1 cellular context compared by ENCODE assay signal in the genomic region with DNA sequence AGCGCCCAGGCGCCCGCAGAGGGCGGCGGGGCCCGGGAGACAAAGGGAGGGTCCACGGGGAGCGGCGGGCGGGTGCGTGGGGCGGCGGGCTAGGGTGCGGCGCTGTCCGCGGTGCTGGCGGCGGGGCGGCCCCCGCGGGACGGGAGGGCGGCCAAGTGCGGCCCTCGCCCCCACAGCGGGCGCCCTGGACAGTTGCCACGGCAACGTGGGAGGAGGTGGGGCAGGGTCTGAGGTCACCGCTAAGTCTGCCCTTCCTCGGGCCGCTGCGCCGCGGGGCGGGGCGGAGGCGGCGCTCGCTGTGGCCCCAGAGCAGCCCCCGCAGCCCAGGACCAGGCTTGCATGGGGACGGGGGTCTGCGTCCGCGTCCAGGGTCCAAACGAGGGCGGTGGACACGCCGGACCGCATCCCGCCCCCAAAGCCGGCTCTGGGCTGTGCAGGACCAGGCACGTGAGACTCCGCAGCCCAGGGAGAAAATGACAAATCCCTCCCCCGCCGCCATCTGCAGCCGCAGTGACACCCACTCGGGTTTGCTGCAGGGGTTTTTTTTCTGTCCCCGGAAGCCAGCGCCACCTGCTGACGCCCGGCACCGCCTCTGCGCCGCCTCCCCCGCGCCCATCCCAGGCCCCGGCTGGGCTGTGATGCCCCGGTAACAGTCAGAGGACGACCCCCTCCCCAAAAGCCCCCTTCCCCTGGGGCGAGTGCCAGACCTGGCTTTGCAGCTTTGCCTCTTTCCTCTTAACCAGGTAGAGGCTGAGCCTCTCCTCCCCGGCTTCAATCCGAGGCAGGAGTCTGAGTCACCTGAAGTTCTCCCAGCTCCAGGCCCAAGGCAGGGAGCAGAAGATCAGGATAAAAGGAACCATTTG.
A peak's percentile ranks its signal among the peaks of the same experiment; 100 is the strongest.
TF ChIP-seq lines count a peak whose summit lies in the region.

No MANE protein-coding gene starts in this region.

TF ChIP-seq in HepG2, 621 proteins besides CTCF, POLR2A, EP300 and RAD21 (continued from another document and continues in another):
- TF ChIP-seq, protein P1, sequence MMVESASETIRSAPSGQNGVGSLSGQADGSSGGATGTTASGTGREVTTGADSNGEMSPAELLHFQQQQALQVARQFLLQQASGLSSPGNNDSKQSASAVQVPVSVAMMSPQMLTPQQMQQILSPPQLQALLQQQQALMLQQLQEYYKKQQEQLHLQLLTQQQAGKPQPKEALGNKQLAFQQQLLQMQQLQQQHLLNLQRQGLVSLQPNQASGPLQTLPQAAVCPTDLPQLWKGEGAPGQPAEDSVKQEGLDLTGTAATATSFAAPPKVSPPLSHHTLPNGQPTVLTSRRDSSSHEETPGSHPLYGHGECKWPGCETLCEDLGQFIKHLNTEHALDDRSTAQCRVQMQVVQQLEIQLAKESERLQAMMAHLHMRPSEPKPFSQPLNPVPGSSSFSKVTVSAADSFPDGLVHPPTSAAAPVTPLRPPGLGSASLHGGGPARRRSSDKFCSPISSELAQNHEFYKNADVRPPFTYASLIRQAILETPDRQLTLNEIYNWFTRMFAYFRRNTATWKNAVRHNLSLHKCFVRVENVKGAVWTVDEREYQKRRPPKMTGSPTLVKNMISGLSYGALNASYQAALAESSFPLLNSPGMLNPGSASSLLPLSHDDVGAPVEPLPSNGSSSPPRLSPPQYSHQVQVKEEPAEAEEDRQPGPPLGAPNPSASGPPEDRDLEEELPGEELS (CRISPR knock-in tag; IDR thresholded peaks at IDR 0.05): no peak
- TF ChIP-seq ZNF768 (CRISPR knock-in tag; IDR thresholded peaks at IDR 0.05) (0 out of 2 replicates have a peak, but pooled peaks have one; percentile 7), JDP2 (CRISPR knock-in tag; IDR thresholded peaks at IDR 0.05; ENCODE audit: borderline replicate concordance) (no peak), MXD3 (CRISPR knock-in tag; IDR thresholded peaks at IDR 0.05) (0 out of 2 replicates have a peak, but pooled peaks have one; percentile 16), SAFB2 (CRISPR knock-in tag; IDR thresholded peaks at IDR 0.05; ENCODE audit: borderline replicate concordance, low read depth) (0 out of 2 replicates have a peak, but pooled peaks have one; percentile 59), ZFP91 (CRISPR knock-in tag; IDR thresholded peaks at IDR 0.05; ENCODE audit: borderline replicate concordance) (0 out of 2 replicates have a peak, but pooled peaks have one; percentile 10), MXI1 (IDR thresholded peaks at IDR 0.05; ENCODE audit: borderline replicate concordance, low read depth, low read length) (no peak), ETV5 (CRISPR knock-in tag; IDR thresholded peaks at IDR 0.05; ENCODE audit: borderline replicate concordance) (peak; percentile 89), KLF15 (CRISPR knock-in tag; IDR thresholded peaks at IDR 0.05; ENCODE audit: borderline replicate concordance) (no peak), MIXL1 (CRISPR knock-in tag; IDR thresholded peaks at IDR 0.05) (no peak), ZNF263 (CRISPR knock-in tag; IDR thresholded peaks at IDR 0.05) (peak; percentile 47; the same call in 1 of the 2 replicates), MYC (CRISPR knock-in tag; IDR thresholded peaks at IDR 0.05; ENCODE audit: borderline replicate concordance) (0 out of 2 replicates have a peak, but pooled peaks have one; percentile 20), TAF15 (IDR thresholded peaks at IDR 0.05; ENCODE audit: low read depth, low read length, poor library complexity, severe bottlenecking) (no peak), STAG1 (CRISPR knock-in tag; IDR thresholded peaks at IDR 0.05) (peak; percentile 65), ZNF569 (CRISPR knock-in tag; IDR thresholded peaks at IDR 0.05; ENCODE audit: borderline replicate concordance) (no peak), ZNF883 (CRISPR knock-in tag; IDR thresholded peaks at IDR 0.05; ENCODE audit: not compliant biosample characterization) (peak; percentile 33), XRCC5 (optimal IDR thresholded peaks at IDR 0.05; ENCODE audit: low read length) (peak; percentile 71), PHB2 (IDR thresholded peaks at IDR 0.05; ENCODE audit: partially characterized antibody) (no peak), MZF1 (CRISPR knock-in tag; IDR thresholded peaks at IDR 0.05; ENCODE audit: borderline replicate concordance) (no peak), NCOR1 (IDR thresholded peaks at IDR 0.05; ENCODE audit: borderline replicate concordance, low read length) (no peak), SALL1 (CRISPR knock-in tag; IDR thresholded peaks at IDR 0.05) (0 out of 2 replicates have a peak, but pooled peaks have one; percentile 32), ZMAT3 (CRISPR knock-in tag; conservative IDR thresholded peaks at IDR 0.05) (no peak), GABPB1 (CRISPR knock-in tag; IDR thresholded peaks at IDR 0.05) (peak; percentile 72; the same call in 1 of the 2 replicates), RFX1 (IDR thresholded peaks at IDR 0.05) (0 out of 2 replicates have a peak, but pooled peaks have one; percentile 10), SMC3 (IDR thresholded peaks at IDR 0.05; ENCODE audit: low read length) (peak; percentile 11; the same call in 1 of the 2 replicates), SMARCC2 (IDR thresholded peaks at IDR 0.05) (no peak), RXRA (CRISPR knock-in tag; IDR thresholded peaks at IDR 0.05) (peak; percentile 35; the same call in 1 of the 2 replicates), DNMT1 (CRISPR knock-in tag; IDR thresholded peaks at IDR 0.05) (0 out of 2 replicates have a peak, but pooled peaks have one; percentile 41), ZNF616 (CRISPR knock-in tag; IDR thresholded peaks at IDR 0.05; ENCODE audit: low read depth) (no peak), SPEN (CRISPR knock-in tag; IDR thresholded peaks at IDR 0.05; ENCODE audit: low read depth) (0 out of 2 replicates have a peak, but pooled peaks have one; percentile 36), ZFY (CRISPR knock-in tag; IDR thresholded peaks at IDR 0.05) (0 out of 2 replicates have a peak, but pooled peaks have one; percentile 9), ZSCAN20 (CRISPR knock-in tag; IDR thresholded peaks at IDR 0.05; ENCODE audit: borderline replicate concordance) (no peak), MEIS2 (CRISPR knock-in tag; IDR thresholded peaks at IDR 0.05) (0 out of 2 replicates have a peak, but pooled peaks have one; percentile 24), ZNF777 (CRISPR knock-in tag; IDR thresholded peaks at IDR 0.05) (0 out of 2 replicates have a peak, but pooled peaks have one; percentile 19), NFKB2 (CRISPR knock-in tag; IDR thresholded peaks at IDR 0.05; ENCODE audit: borderline replicate concordance) (peak; percentile 76; the same call in 1 of the 2 replicates), SP4 (CRISPR knock-in tag; IDR thresholded peaks at IDR 0.05) (peak; percentile 37; the same call in 1 of the 2 replicates), BHLHE40 (IDR thresholded peaks at IDR 0.05; ENCODE audit: low read length) (peak; percentile 50; the same call in 1 of the 2 replicates)
- TF ChIP-seq, protein P2, sequence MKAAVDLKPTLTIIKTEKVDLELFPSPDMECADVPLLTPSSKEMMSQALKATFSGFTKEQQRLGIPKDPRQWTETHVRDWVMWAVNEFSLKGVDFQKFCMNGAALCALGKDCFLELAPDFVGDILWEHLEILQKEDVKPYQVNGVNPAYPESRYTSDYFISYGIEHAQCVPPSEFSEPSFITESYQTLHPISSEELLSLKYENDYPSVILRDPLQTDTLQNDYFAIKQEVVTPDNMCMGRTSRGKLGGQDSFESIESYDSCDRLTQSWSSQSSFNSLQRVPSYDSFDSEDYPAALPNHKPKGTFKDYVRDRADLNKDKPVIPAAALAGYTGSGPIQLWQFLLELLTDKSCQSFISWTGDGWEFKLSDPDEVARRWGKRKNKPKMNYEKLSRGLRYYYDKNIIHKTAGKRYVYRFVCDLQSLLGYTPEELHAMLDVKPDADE (CRISPR knock-in tag; IDR thresholded peaks at IDR 0.05): 0 out of 2 replicates have a peak, but pooled peaks have one; percentile 8
- TF ChIP-seq, protein P3, sequence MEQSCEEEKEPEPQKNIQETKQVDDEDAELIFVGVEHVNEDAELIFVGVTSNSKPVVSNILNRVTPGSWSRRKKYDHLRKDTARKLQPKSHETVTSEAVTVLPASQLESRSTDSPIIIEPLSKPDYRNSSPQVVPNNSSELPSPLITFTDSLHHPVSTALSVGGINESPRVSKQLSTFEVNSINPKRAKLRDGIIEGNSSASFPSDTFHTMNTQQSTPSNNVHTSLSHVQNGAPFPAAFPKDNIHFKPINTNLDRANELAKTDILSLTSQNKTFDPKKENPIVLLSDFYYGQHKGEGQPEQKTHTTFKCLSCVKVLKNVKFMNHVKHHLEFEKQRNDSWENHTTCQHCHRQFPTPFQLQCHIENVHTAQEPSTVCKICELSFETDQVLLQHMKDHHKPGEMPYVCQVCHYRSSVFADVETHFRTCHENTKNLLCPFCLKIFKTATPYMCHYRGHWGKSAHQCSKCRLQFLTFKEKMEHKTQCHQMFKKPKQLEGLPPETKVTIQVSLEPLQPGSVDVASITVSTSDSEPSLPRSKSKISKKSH (CRISPR knock-in tag; IDR thresholded peaks at IDR 0.05; ENCODE audit: borderline replicate concordance): no peak
- TF ChIP-seq, protein P4, sequence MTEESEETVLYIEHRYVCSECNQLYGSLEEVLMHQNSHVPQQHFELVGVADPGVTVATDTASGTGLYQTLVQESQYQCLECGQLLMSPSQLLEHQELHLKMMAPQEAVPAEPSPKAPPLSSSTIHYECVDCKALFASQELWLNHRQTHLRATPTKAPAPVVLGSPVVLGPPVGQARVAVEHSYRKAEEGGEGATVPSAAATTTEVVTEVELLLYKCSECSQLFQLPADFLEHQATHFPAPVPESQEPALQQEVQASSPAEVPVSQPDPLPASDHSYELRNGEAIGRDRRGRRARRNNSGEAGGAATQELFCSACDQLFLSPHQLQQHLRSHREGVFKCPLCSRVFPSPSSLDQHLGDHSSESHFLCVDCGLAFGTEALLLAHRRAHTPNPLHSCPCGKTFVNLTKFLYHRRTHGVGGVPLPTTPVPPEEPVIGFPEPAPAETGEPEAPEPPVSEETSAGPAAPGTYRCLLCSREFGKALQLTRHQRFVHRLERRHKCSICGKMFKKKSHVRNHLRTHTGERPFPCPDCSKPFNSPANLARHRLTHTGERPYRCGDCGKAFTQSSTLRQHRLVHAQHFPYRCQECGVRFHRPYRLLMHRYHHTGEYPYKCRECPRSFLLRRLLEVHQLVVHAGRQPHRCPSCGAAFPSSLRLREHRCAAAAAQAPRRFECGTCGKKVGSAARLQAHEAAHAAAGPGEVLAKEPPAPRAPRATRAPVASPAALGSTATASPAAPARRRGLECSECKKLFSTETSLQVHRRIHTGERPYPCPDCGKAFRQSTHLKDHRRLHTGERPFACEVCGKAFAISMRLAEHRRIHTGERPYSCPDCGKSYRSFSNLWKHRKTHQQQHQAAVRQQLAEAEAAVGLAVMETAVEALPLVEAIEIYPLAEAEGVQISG (CRISPR knock-in tag; IDR thresholded peaks at IDR 0.05): peak; percentile 33; the same call in 1 of the 2 replicates
- TF ChIP-seq, protein P5, sequence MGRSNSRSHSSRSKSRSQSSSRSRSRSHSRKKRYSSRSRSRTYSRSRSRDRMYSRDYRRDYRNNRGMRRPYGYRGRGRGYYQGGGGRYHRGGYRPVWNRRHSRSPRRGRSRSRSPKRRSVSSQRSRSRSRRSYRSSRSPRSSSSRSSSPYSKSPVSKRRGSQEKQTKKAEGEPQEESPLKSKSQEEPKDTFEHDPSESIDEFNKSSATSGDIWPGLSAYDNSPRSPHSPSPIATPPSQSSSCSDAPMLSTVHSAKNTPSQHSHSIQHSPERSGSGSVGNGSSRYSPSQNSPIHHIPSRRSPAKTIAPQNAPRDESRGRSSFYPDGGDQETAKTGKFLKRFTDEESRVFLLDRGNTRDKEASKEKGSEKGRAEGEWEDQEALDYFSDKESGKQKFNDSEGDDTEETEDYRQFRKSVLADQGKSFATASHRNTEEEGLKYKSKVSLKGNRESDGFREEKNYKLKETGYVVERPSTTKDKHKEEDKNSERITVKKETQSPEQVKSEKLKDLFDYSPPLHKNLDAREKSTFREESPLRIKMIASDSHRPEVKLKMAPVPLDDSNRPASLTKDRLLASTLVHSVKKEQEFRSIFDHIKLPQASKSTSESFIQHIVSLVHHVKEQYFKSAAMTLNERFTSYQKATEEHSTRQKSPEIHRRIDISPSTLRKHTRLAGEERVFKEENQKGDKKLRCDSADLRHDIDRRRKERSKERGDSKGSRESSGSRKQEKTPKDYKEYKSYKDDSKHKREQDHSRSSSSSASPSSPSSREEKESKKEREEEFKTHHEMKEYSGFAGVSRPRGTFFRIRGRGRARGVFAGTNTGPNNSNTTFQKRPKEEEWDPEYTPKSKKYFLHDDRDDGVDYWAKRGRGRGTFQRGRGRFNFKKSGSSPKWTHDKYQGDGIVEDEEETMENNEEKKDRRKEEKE (IDR thresholded peaks at IDR 0.05): no peak
- TF ChIP-seq, protein P6, sequence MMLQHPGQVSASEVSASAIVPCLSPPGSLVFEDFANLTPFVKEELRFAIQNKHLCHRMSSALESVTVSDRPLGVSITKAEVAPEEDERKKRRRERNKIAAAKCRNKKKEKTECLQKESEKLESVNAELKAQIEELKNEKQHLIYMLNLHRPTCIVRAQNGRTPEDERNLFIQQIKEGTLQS (CRISPR knock-in tag; IDR thresholded peaks at IDR 0.05): 0 out of 2 replicates have a peak, but pooled peaks have one; percentile 10
